In genomic region chr18:76530846-76531245, GRCh38 we compare ENCODE assay signal across 29 cellular contexts.
"Had no signal": no experiment of that assay in that cellular context is flagged by ENCODE, and none has a peak within 500 bp of the region (broad histone marks: within the 10 kb centered on the region; RNA-seq: fewer than 3 reads in every experiment).

No MANE protein-coding gene starts in this region.

- DNase-seq: activated CD4-positive, alpha-beta T cell treated with anti-CD3 and anti-CD28 coated beads for 48 hours; activated CD4-positive, alpha-beta T cell treated with anti-CD3 and anti-CD28 coated beads, Interleukin-2, amount 50 U/mL, for 48 hours; activated CD8-positive, alpha-beta memory T cell treated with anti-CD3 and anti-CD28 coated beads for 24 hours; activated effector memory CD4-positive, alpha-beta T cell treated with Interleukin-2 at 50 U/mL for 16 hours; activated naive CD4-positive, alpha-beta T cell treated with Interleukin-2 at 50 U/mL for 16 hours; anterior cingulate cortex; dermis blood vessel endothelial cell; effector CD4-positive, alpha-beta T cell; foreskin keratinocyte; heart left ventricle; hypothalamus; immature natural killer cell; kidney; left colon; mammary epithelial cell; natural killer cell; posterior cingulate gyrus; right cardiac atrium; spleen; stimulated activated CD4-positive, alpha-beta T cell treated with anti-CD3 and anti-CD28 coated beads, Interleukin-4, amount 100 ng/mL, for 1 hour; T-helper 17 cell; trophoblast cell had no signal

- H3K36me3 Mint-ChIP-seq: activated naive CD8-positive, alpha-beta T cell; immature natural killer cell; natural killer cell; neural progenitor cell had no signal

- H3K36me3 ChIP-seq: esophagus muscularis mucosa, heart left ventricle, neural progenitor cell, spleen, thoracic aorta had no signal

- H3K27ac Mint-ChIP-seq: activated naive CD8-positive, alpha-beta T cell; natural killer cell; stimulated activated naive CD8-positive, alpha-beta T cell treated with anti-CD3 and anti-CD28 coated beads, Interleukin-15, Interleukin-2, amounts not matched to agents 100 ng/mL and 50 ng/mL, for 24 hours; T-helper 17 cell had no signal

- H3K4me3 ChIP-seq: esophagus muscularis mucosa, heart left ventricle, neural progenitor cell, spleen, thoracic aorta had no signal

- ATAC-seq: activated CD4-positive, CD25-positive, alpha-beta regulatory T cell treated with anti-CD3 and anti-CD28 coated beads, Interleukin-2, amount 50 U/mL, for 24 hours; foreskin keratinocyte; heart left ventricle; left colon; natural killer cell; right cardiac atrium; T-helper 17 cell had no signal

- H3K4me1 ChIP-seq: foreskin keratinocyte had no signal

- H3K4me3 Mint-ChIP-seq: activated naive CD8-positive, alpha-beta T cell; central memory CD8-positive, alpha-beta T cell; immature natural killer cell; neural progenitor cell; stimulated activated naive CD8-positive, alpha-beta T cell treated with anti-CD3 and anti-CD28 coated beads, Interleukin-15, Interleukin-2, amounts not matched to agents 100 ng/mL and 50 ng/mL, for 24 hours; T-helper 17 cell had no signal

- H3K9me3 Mint-ChIP-seq: central memory CD8-positive, alpha-beta T cell; immature natural killer cell; natural killer cell; stimulated activated naive CD8-positive, alpha-beta T cell treated with anti-CD3 and anti-CD28 coated beads, Interleukin-15, Interleukin-2, amounts not matched to agents 100 ng/mL and 50 ng/mL, for 24 hours had no signal

- H3K9me3 ChIP-seq: esophagus muscularis mucosa, heart left ventricle, spleen, thoracic aorta had no signal
